ENCODE assay signal across 9 cellular contexts in genomic region chr14:65927871-65928270, GRCh38.
A peak's percentile ranks its signal among the peaks of the same experiment; 100 is the strongest.
DNase-seq lines count a peak whose midpoint lies in the region; ATAC-seq and FAIRE-seq lines count a peak whose summit lies in the region.
"Had no signal": no experiment of that assay in that cellular context is flagged by ENCODE, and none has a peak within 500 bp of the region (broad histone marks: within the 10 kb centered on the region; RNA-seq: fewer than 3 reads in every experiment).

No MANE protein-coding gene starts in this region.

- no peak for ATAC-seq in GM18870 (IDR thresholded peaks at IDR 0.05; ENCODE audit: unreplicated experiment)
- ATAC-seq in HG03432 (IDR thresholded peaks at IDR 0.05; ENCODE audit: unreplicated experiment): no peak

- peak; percentile 84 for DNase-seq in NCI-H1092 (lab: John Stamatoyannopoulos, UW)
- peak; percentile 42 for DNase-seq in activated CD4-positive, CD25-positive, alpha-beta regulatory T cell treated with anti-CD3 and anti-CD28 coated beads, Interleukin-2, amount 50 U/mL, for 16 hours (ENCODE audit: low read depth, low spot score)
- peak; percentile 51 for DNase-seq in activated naive CD8-positive, alpha-beta T cell treated with anti-CD3 and anti-CD28 coated beads, Interleukin-2, amount 50 U/mL, for 16 hours (ENCODE audit: low read depth, low spot score)
- DNase-seq in stimulated activated CD4-positive, alpha-beta T cell treated with anti-CD3 and anti-CD28 coated beads, TNF-alpha, amount 100 ng/mL, for 1 hour (ENCODE audit: low read depth in 3 of 3, low spot score in 1 of 3): peak; percentile 24 to 49 (median 34)
- DNase-seq in GM19239 (ENCODE audit: insufficient read length, low spot score): no peak
- no peak for DNase-seq in GDM1 (lab: John Stamatoyannopoulos, UW)

- FAIRE-seq in GM19239 (lab: Jason Lieb, UNC): no peak
- FAIRE-seq: keratinocyte had no signal

Comparison
In these comparisons a context has a peak if more than half of its experiments do, and no peak if none do; other contexts are left out.
1. DNase-seq: peak in NCI-H1092 (single experiment), activated CD4-positive, CD25-positive, alpha-beta regulatory T cell treated with anti-CD3 and anti-CD28 coated beads, Interleukin-2, amount 50 U/mL, for 16 hours (single experiment), activated naive CD8-positive, alpha-beta T cell treated with anti-CD3 and anti-CD28 coated beads, Interleukin-2, amount 50 U/mL, for 16 hours (single experiment) and stimulated activated CD4-positive, alpha-beta T cell treated with anti-CD3 and anti-CD28 coated beads, TNF-alpha, amount 100 ng/mL, for 1 hour (3 of 3); none in GM19239 (single experiment) and GDM1 (single experiment).